In the genomic region with DNA sequence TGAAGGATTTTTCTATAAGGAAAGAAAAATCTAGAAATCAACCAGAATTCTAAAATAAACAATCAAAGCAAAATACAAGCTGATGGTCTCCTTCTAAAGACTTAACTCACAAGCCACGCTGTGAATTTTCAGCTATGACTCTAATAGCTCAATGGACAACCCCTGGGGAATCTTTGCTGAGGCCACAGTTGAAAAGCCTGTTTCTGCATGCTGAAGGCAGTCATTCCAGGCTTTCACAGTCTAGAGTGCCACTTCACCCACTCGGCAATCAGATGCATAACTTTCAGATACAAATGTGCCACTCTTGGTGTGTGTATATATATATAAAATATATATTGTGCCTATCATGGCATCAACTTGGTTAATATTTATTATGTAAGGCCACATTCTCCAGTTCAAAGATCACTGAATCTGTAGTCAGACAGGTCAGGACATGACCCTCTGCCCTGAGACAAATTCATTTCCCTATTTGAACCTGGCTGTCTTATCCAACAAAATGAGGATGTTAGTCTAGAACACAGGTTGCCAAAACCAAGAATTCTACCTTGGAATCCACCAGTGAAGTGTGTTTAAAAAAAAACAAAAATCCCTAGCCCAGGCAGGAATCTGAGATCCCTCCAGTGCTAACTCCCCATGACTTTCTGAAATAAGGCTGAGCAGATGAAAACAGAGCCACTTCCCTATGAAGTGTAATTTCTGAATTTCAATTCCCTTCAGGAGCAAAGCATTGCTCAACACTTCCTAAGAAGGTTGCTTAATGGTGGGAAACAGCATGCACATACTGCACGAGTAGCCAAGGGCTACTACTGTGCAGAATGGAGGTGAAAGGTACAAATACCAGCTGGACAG, we compare ENCODE assay signal across 1 cellular context.
TF ChIP-seq lines count a peak whose summit lies in the region.

No MANE protein-coding gene starts in this region.

TF ChIP-seq in H1, 55 proteins besides CTCF, POLR2A, EP300 and RAD21:
- peak; percentile 50 for TF ChIP-seq CEBPB (IDR thresholded peaks at IDR 0.05; ENCODE audit: low read depth, low read length)
- TF ChIP-seq SAP30 (IDR thresholded peaks at IDR 0.05; ENCODE audit: insufficient read depth, insufficient replicate concordance, low read length), result no peak
